In genomic region chr11:72684236-72684912, GRCh38 we compare ENCODE assay signal across 9 cellular contexts. TPM values are rescaled to one million over a fixed set of nuclear protein-coding genes. Genes with fewer than 3 reads are reported as not detected.
DNase-seq lines count a peak whose midpoint lies in the region; ATAC-seq, FAIRE-seq and TF ChIP-seq lines count a peak whose summit lies in the region.
"Had no signal": no experiment of that assay in that cellular context is flagged by ENCODE, and none has a peak within 500 bp of the region (broad histone marks: within the 10 kb centered on the region; RNA-seq: fewer than 3 reads in every experiment).

No MANE protein-coding gene starts in this region.

- TF ChIP-seq EP300 in Ishikawa (IDR thresholded peaks at IDR 0.05; ENCODE audit: borderline replicate concordance) (no peak), HepG2 (IDR thresholded peaks at IDR 0.05; ENCODE audit: low read depth in 2 of 2, low read length in 2 of 2) (no peak), HepG2 (CRISPR knock-in tag; IDR thresholded peaks at IDR 0.05; ENCODE audit: borderline replicate concordance) (no peak)

- H3K4me3 ChIP-seq in bronchial epithelial cell (ENCODE audit: low read depth, low read length) (no peak overlapping the region), HepG2 (replicated peaks in 1 of 3; ENCODE audit: insufficient read depth in 1 of 3, low read depth in 2 of 3, low read length in 3 of 3) (no peak overlapping the region)
- H3K4me3 ChIP-seq: BLaER1 treated with 17β-estradiol and CSF1 and Interleukin-3, amounts not matched to agents 10 nM and 100 nM had no signal

- H3K27ac ChIP-seq in HepG2 (ENCODE audit: extremely low read length, insufficient read depth, low read length): no peak overlapping the region

- in situ Hi-C loops in HepG2 (cut with HindIII; ENCODE audit: extremely low pct_ligation_motif_present, low pct_unique_long_range_greater_than_20kb): no loop called here

- H3K9me3 ChIP-seq in HepG2 (ENCODE audit: low read length): no peaks in the 10 kb centered on the region
- H3K9me3 ChIP-seq: BLaER1 treated with 17β-estradiol and CSF1 and Interleukin-3, amounts not matched to agents 10 nM and 100 nM had no signal

- H3K79me2 ChIP-seq in HepG2 (ENCODE audit: insufficient read depth, low read length): no peaks in the 10 kb centered on the region

- H3K4me1 ChIP-seq in HepG2 (ENCODE audit: insufficient read depth, low read length): no peaks in the 10 kb centered on the region

- H3K27me3 ChIP-seq in bronchial epithelial cell (ENCODE audit: control insufficient read depth, insufficient read depth, low read length) (no peaks in the 10 kb centered on the region), HepG2 (ENCODE audit: control insufficient read depth in 1 of 2, insufficient read depth in 2 of 2, low read length in 2 of 2) (no peaks in the 10 kb centered on the region)

- no peak overlapping the region for H2AFZ ChIP-seq in HepG2 (ENCODE audit: low read length)

- POLR2A ChIA-PET in HepG2 (lab: Yijun Ruan, JAX): no interaction called here

- no peak overlapping the region for H3K4me2 ChIP-seq in HepG2 (ENCODE audit: low read depth, low read length)

- H3K9ac ChIP-seq in HepG2 (ENCODE audit: insufficient read depth, low read depth, low read length): no peak overlapping the region

- H3K36me3 ChIP-seq in bronchial epithelial cell (ENCODE audit: control insufficient read depth, insufficient read depth, low read length) (peaks cover 24% of the 10 kb centered on the region), HepG2 (replicated peaks in 1 of 2; ENCODE audit: control insufficient read depth in 1 of 2, insufficient read depth in 2 of 2, low read length in 2 of 2) (peaks cover 10 to 35% of the 10 kb centered on the region in 2 experiments; a peak in 4 of 5 replicates)

- FAIRE-seq in bronchial epithelial cell (lab: Jason Lieb, UNC) (no peak), HepG2 (lab: Jason Lieb, UNC) (no peak)

- peak; percentile 53 for TF ChIP-seq RAD21 in Ishikawa (IDR thresholded peaks at IDR 0.05; ENCODE audit: low read depth)
- TF ChIP-seq RAD21 in HepG2 (CRISPR knock-in tag; IDR thresholded peaks at IDR 0.05): peak; percentile 21; the same call in 1 of the 2 replicates

- intact Hi-C loops in HepG2 (cut with micrococcal nuclease; ENCODE audit: unreplicated experiment): no loop called here

- CTCF ChIA-PET in HepG2 (lab: Yijun Ruan, JAX; ENCODE audit: low intra/inter-chr PET ratio, low total read pairs): interaction anchor here (1.1 to 1.3 kb wide), 3 partner anchors 86 to 165 kb away, joined by 3 to 6 read pairs (median 3); no protein-coding TSS in a partner anchor

- WGBS in HepG2 (ENCODE audit: low lambda C conversion rate): 77% methylated on average over 3 of the region's 9 CpGs

- H4K20me1 ChIP-seq in HepG2 (ENCODE audit: insufficient read depth, low read length): peaks cover 17% of the 10 kb centered on the region; the same call in 1 of the 2 replicates

- ATAC-seq in HepG2: peak; percentile 89

- no peak for TF ChIP-seq POLR2A in HepG2 (IDR thresholded peaks at IDR 0.05; ENCODE audit: insufficient read depth in 1 of 2, low read depth in 2 of 2, low read length in 2 of 2)

- no TSS peak for BruUV-seq in HepG2 (replicated peaks; lab: Mats Ljungman, UMichigan)

- TF ChIP-seq CTCF in bronchial epithelial cell (IDR thresholded peaks at IDR 0.05; ENCODE audit: insufficient read depth, low read length, severe bottlenecking) (peak; percentile 84), HepG2 (CRISPR knock-in tag; IDR thresholded peaks at IDR 0.05) (peak; percentile 67)

- DNase-seq in NCI-H1105 treated with DMSO at 0.1 percent for 48 hours (lab: John Stamatoyannopoulos, UW) (peak; percentile 12), NCI-H1105 (lab: John Stamatoyannopoulos, UW) (no peak), UCSD-AML1 (lab: John Stamatoyannopoulos, UW; ENCODE audit: unreplicated experiment) (peak; percentile 40), bronchial epithelial cell (ENCODE audit: low read depth) (peak; percentile 56), HepG2 (ENCODE audit: low spot score) (peak; percentile 49), GOT3 (lab: John Stamatoyannopoulos, UW) (no peak)
- peak; percentile 68 for DNase-seq in stimulated activated CD8-positive, alpha-beta memory T cell treated with anti-CD3 and anti-CD28 coated beads, Interleukin-4, amount 100 ng/mL, for 48 hours

TF ChIP-seq in Ishikawa, 13 proteins besides CTCF, POLR2A, EP300 and RAD21:
- TF ChIP-seq EGR1 (IDR thresholded peaks at IDR 0.05) (no peak), MAX (IDR thresholded peaks at IDR 0.05) (peak; percentile 26; the same call in 1 of the 2 replicates), USF1 (IDR thresholded peaks at IDR 0.05) (peak; percentile 58)

TF ChIP-seq in HepG2, 621 proteins besides CTCF, POLR2A, EP300 and RAD21 (continues in another document):
- no peak for TF ChIP-seq ZNF883 (CRISPR knock-in tag; IDR thresholded peaks at IDR 0.05; ENCODE audit: not compliant biosample characterization)
- no peak for TF ChIP-seq CREM (IDR thresholded peaks at IDR 0.05)
- no peak for TF ChIP-seq CREM (CRISPR knock-in tag; IDR thresholded peaks at IDR 0.05)
- 0 out of 2 replicates have a peak, but pooled peaks have one; percentile 18 for TF ChIP-seq PHF8 (CRISPR knock-in tag; IDR thresholded peaks at IDR 0.05)
- peak; percentile 35; the same call in 1 of the 2 replicates for TF ChIP-seq ZFY (CRISPR knock-in tag; IDR thresholded peaks at IDR 0.05)
- no peak for TF ChIP-seq GMEB2 (CRISPR knock-in tag; IDR thresholded peaks at IDR 0.05; ENCODE audit: low read depth)
- no peak for TF ChIP-seq E2F5 (CRISPR knock-in tag; conservative IDR thresholded peaks at IDR 0.05)
- TF ChIP-seq ZNF275 (CRISPR knock-in tag; IDR thresholded peaks at IDR 0.05; ENCODE audit: borderline replicate concordance): no peak
- TF ChIP-seq SYNCRIP (IDR thresholded peaks at IDR 0.05; ENCODE audit: insufficient read depth, low read depth, low read length): no peak
- no peak for TF ChIP-seq ETV5 (CRISPR knock-in tag; IDR thresholded peaks at IDR 0.05; ENCODE audit: borderline replicate concordance)
- no peak for TF ChIP-seq MAFG (CRISPR knock-in tag; IDR thresholded peaks at IDR 0.05)
- no peak for TF ChIP-seq ZNF510 (CRISPR knock-in tag; IDR thresholded peaks at IDR 0.05; ENCODE audit: low read depth)

RNA-seq across cellular contexts. Expression of gene PDE2A, which starts 10.2 kb away (rescaled TPM):
- total RNA-seq in bronchial epithelial cell: 1.2 and 1.6 TPM in 2 replicates
- total RNA-seq in HepG2 (2016; rRNA removed; fragmentation: Illumina TruSeq; extraction: Trizol): not detected in 2 replicates
- total RNA-seq in HepG2 (2016; cell fraction: cytosol; rRNA removed; fragmentation: Illumina TruSeq; extraction: Trizol; ENCODE audit: low read depth): not detected in 2 replicates
- 0.19 TPM in 1 of 2 replicates, not detected in the other for total RNA-seq in HepG2 (2016; cell fraction: insoluble cytoplasmic fraction; rRNA removed; fragmentation: Illumina TruSeq; extraction: Trizol)
- total RNA-seq in HepG2 (2016; cell fraction: membrane; rRNA removed; fragmentation: Illumina TruSeq; extraction: Trizol): not detected in 2 replicates
- 0.81 TPM in 1 of 2 replicates, not detected in the other for total RNA-seq in HepG2 (2016; cell fraction: nucleus; rRNA removed; fragmentation: Illumina TruSeq; extraction: Trizol)
- 2.8 and 3.1 TPM in 2 replicates for polyA plus RNA-seq in HepG2 (2011; rRNA removed)
- polyA plus RNA-seq in HepG2 (2011; cell fraction: cytosol; rRNA removed): 0.74 and 0.82 TPM in 2 replicates
- polyA plus RNA-seq in HepG2 (2011; cell fraction: nucleus; rRNA removed): 12.4 and 12.9 TPM in 2 replicates
- polyA plus RNA-seq in HepG2 (2012): 1.1 and 1.3 TPM in 2 replicates
- not detected in 2 replicates for polyA plus RNA-seq in HepG2 (2016; cell fraction: cytosol; fragmentation: Illumina TruSeq; extraction: Trizol; ENCODE audit: low read depth)
- not detected in 2 replicates for polyA plus RNA-seq in HepG2 (2016; cell fraction: insoluble cytoplasmic fraction; fragmentation: Illumina TruSeq; extraction: Trizol; ENCODE audit: low read depth)
- not detected in 2 replicates for polyA plus RNA-seq in HepG2 (2016; cell fraction: membrane; fragmentation: Illumina TruSeq; extraction: Trizol; ENCODE audit: low read depth)
- not detected in 2 replicates for polyA plus RNA-seq in HepG2 (2016; cell fraction: nucleus; fragmentation: Illumina TruSeq; extraction: Trizol; ENCODE audit: insufficient read depth, low read depth)
- polyA minus RNA-seq in HepG2 (2011; rRNA and poly(A)+ RNA removed; ENCODE audit: low replicate concordance): 1.6 and 410 TPM in 2 replicates
- 0.62 and 1.1 TPM in 2 replicates for polyA minus RNA-seq in HepG2 (2011; cell fraction: cytosol; rRNA and poly(A)+ RNA removed)
- polyA minus RNA-seq in HepG2 (2011; cell fraction: nucleus; rRNA and poly(A)+ RNA removed): 2.2 and 3.6 TPM in 2 replicates

Comparison
In these comparisons a context has a peak if more than half of its experiments do, and no peak if none do; other contexts are left out.
1. DNase-seq: peak in NCI-H1105 treated with DMSO at 0.1 percent for 48 hours (single experiment), UCSD-AML1 (single experiment), bronchial epithelial cell (single experiment), HepG2 (single experiment) and stimulated activated CD8-positive, alpha-beta memory T cell treated with anti-CD3 and anti-CD28 coated beads, Interleukin-4, amount 100 ng/mL, for 48 hours (single experiment); none in NCI-H1105 (single experiment) and GOT3 (single experiment).